ENCODE assay signal across 36 cellular contexts in the genomic region with DNA sequence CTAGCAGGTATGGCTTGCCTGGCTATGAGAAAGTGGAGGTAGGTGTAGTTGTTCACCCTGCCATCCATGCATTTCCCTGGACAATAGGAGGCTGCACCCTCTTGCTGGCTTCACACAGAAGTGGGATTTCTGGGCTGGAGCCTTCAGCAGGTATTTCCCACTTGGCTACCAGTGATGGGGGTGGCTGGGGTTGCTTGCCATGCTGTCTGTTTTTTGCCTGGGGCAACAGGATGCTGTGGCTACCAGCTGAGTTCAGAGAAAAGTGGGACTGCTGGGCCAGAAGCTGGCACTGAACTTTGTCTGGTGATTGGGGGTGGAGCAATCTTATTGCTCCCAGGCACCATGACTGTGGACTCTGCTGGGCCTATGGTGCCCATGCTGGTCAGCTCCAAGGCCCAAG.
"Had no signal": no experiment of that assay in that cellular context is flagged by ENCODE, and none has a peak within 500 bp of the region (broad histone marks: within the 10 kb centered on the region; RNA-seq: fewer than 3 reads in every experiment).

No MANE protein-coding gene starts in this region.

- H3K9me3 Mint-ChIP-seq: activated CD4-positive, alpha-beta memory T cell treated with anti-CD3 and anti-CD28 coated beads for 36 hours; activated CD4-positive, alpha-beta T cell treated with anti-CD3 and anti-CD28 coated beads, Interleukin-2, amount 10 ng/mL, durations not matched to agents 24 days and 14 days; activated CD8-positive, alpha-beta T cell treated with anti-CD3 and anti-CD28 coated beads for 36 hours; activated naive CD4-positive, alpha-beta T cell treated with anti-CD3 and anti-CD28 coated beads for 36 hours; activated naive CD8-positive, alpha-beta T cell treated with anti-CD3 and anti-CD28 coated beads for 36 hours; activated T-cell treated with anti-CD3 and anti-CD28 coated beads, Interleukin-2, amount 50 U/mL, for 4 hours; activated T-helper 1 cell treated with anti-CD3 and anti-CD28 coated beads, Interleukin-12 subunit alpha, Interleukin-12 subunit beta, Interleukin-2, Interleukin-4 antibody, amounts not matched to agents 30 ng/mL and 10 ng/mL and 1 ng/mL, durations not matched to agents 14 hours and 24 hours and 36 hours; activated T-helper 17 cell treated with anti-CD3 and anti-CD28 coated beads, Interleukin-2, amount 50 U/mL, for 72 hours; T-helper 1 cell treated with Interleukin-12 subunit alpha and Interleukin-12 subunit beta and Interleukin-4 antibody, amounts not matched to agents 30 μg/mL and 1 μg/mL, for 36 hours; T-helper 2 cell treated with Interferon-gamma antibody and Interleukin-4, amounts not matched to agents 5 μg/mL and 100 μg/mL, for 36 hours had no signal

- H3K27ac Mint-ChIP-seq: activated B cell treated with CpG ODN at 0.5 μM for 24 hours; activated CD4-positive, alpha-beta memory T cell treated with anti-CD3 and anti-CD28 coated beads for 36 hours; activated CD4-positive, alpha-beta T cell treated with anti-CD3 and anti-CD28 coated beads, Interleukin-2, amount 10 ng/mL, durations not matched to agents 24 days and 14 days; activated CD8-positive, alpha-beta T cell treated with anti-CD3 and anti-CD28 coated beads for 36 hours; activated naive CD4-positive, alpha-beta T cell treated with anti-CD3 and anti-CD28 coated beads for 36 hours; activated naive CD4-positive, alpha-beta T cell treated with anti-CD3 and anti-CD28 coated beads, Interleukin-2, amount 50 U/mL, for 72 hours; activated naive CD8-positive, alpha-beta T cell treated with anti-CD3 and anti-CD28 coated beads for 36 hours; activated T-cell treated with anti-CD3 and anti-CD28 coated beads, Interleukin-2, amount 50 U/mL, for 72 hours; activated T-helper 1 cell treated with anti-CD3 and anti-CD28 coated beads, Interleukin-12 subunit alpha, Interleukin-12 subunit beta, Interleukin-2, Interleukin-4 antibody, amounts not matched to agents 30 ng/mL and 10 ng/mL and 1 ng/mL, durations not matched to agents 14 hours and 24 hours and 36 hours; activated T-helper 17 cell treated with anti-CD3 and anti-CD28 coated beads, Interleukin-2, amount 50 U/mL, for 72 hours; T-helper 1 cell treated with Interleukin-12 subunit alpha and Interleukin-12 subunit beta and Interleukin-4 antibody, amounts not matched to agents 30 μg/mL and 1 μg/mL, for 36 hours; T-helper 2 cell treated with Interferon-gamma antibody and Interleukin-4, amounts not matched to agents 5 μg/mL and 100 μg/mL, for 36 hours had no signal

- H3K4me1 ChIP-seq: adrenal gland, body of pancreas, breast epithelium had no signal

- H3K27ac ChIP-seq: adrenal gland, body of pancreas, brain microvascular endothelial cell, breast epithelium, VCaP had no signal

- DNase-seq: activated B cell treated with CpG ODN at 0.5 μM for 24 hours; activated CD4-positive, alpha-beta memory T cell treated with anti-CD3 and anti-CD28 coated beads for 36 hours; activated CD4-positive, alpha-beta T cell treated with anti-CD3 and anti-CD28 coated beads for 4 hours; activated CD4-positive, alpha-beta T cell treated with anti-CD3 and anti-CD28 coated beads, Interleukin-2, amount 10 ng/mL, durations not matched to agents 24 days and 14 days; activated CD4-positive, alpha-beta T cell treated with anti-CD3 and anti-CD28 coated beads, Interleukin-2, amount 50 U/mL, for 1 hour; activated CD4-positive, alpha-beta T cell treated with anti-CD3 and anti-CD28 coated beads, Interleukin-2, amount 50 U/mL, for 4 hours; activated CD4-positive, CD25-positive, alpha-beta regulatory T cell treated with anti-CD3 and anti-CD28 coated beads, Interleukin-2, amount 50 U/mL, for 72 hours; activated CD8-positive, alpha-beta memory T cell treated with anti-CD3 and anti-CD28 coated beads, Interleukin-2, amount 50 U/mL, for 4 hours; activated CD8-positive, alpha-beta T cell treated with anti-CD3 and anti-CD28 coated beads for 36 hours; activated effector memory CD4-positive, alpha-beta T cell treated with anti-CD3 and anti-CD28 coated beads, Interleukin-2, amount 50 U/mL, for 16 hours; activated gamma-delta T cell treated with Interleukin-2 at 50 U/mL for 16 hours; activated naive CD4-positive, alpha-beta T cell; activated naive CD4-positive, alpha-beta T cell treated with anti-CD3 and anti-CD28 coated beads for 36 hours; activated naive CD4-positive, alpha-beta T cell treated with anti-CD3 and anti-CD28 coated beads, Interleukin-2, amount 50 U/mL, for 16 hours; activated naive CD8-positive, alpha-beta T cell treated with anti-CD3 and anti-CD28 coated beads for 36 hours; activated T-cell treated with anti-CD3 and anti-CD28 coated beads for 4 hours; activated T-cell treated with anti-CD3 and anti-CD28 coated beads, Interleukin-2, amount 50 U/mL, for 1 hour; activated T-cell treated with anti-CD3 and anti-CD28 coated beads, Interleukin-2, amount 50 U/mL, for 4 hours; activated T-cell treated with anti-CD3 and anti-CD28 coated beads, Interleukin-2, amount 50 U/mL, for 72 hours; adrenal gland; amniotic stem cell; aorta; body of pancreas; brain microvascular endothelial cell; cerebellar nuclear complex; T-helper 1 cell; T-helper 2 cell; T-helper 9 cell had no signal

- H3K4me1 Mint-ChIP-seq: activated B cell treated with CpG ODN at 0.5 μM for 24 hours; activated CD4-positive, alpha-beta T cell treated with anti-CD3 and anti-CD28 coated beads, Interleukin-2, amount 10 ng/mL, durations not matched to agents 24 days and 14 days; activated naive CD8-positive, alpha-beta T cell treated with anti-CD3 and anti-CD28 coated beads for 36 hours; activated T-helper 17 cell treated with anti-CD3 and anti-CD28 coated beads, Interleukin-2, amount 50 U/mL, for 72 hours; central memory CD8-positive, alpha-beta T cell had no signal

- H3K27me3 ChIP-seq: adrenal gland, body of pancreas, brain microvascular endothelial cell, breast epithelium had no signal

- H3K27me3 Mint-ChIP-seq: activated B cell treated with CpG ODN at 0.5 μM for 24 hours; activated CD4-positive, alpha-beta memory T cell treated with anti-CD3 and anti-CD28 coated beads for 36 hours; activated CD4-positive, alpha-beta T cell treated with anti-CD3 and anti-CD28 coated beads, Interleukin-2, amount 10 ng/mL, durations not matched to agents 24 days and 14 days; activated CD8-positive, alpha-beta T cell treated with anti-CD3 and anti-CD28 coated beads for 36 hours; activated naive CD8-positive, alpha-beta T cell treated with anti-CD3 and anti-CD28 coated beads for 36 hours; activated T-helper 17 cell treated with anti-CD3 and anti-CD28 coated beads, Interleukin-2, amount 50 U/mL, for 72 hours; central memory CD8-positive, alpha-beta T cell had no signal

- H3K9me3 ChIP-seq: adrenal gland, body of pancreas, breast epithelium had no signal

- H3K4me3 ChIP-seq: adrenal gland, body of pancreas, breast epithelium had no signal

- H3K4me3 Mint-ChIP-seq: activated B cell treated with CpG ODN at 0.5 μM for 24 hours; activated CD4-positive, alpha-beta memory T cell treated with anti-CD3 and anti-CD28 coated beads for 36 hours; activated CD4-positive, alpha-beta T cell treated with anti-CD3 and anti-CD28 coated beads, Interleukin-2, amount 10 ng/mL, durations not matched to agents 24 days and 14 days; activated CD8-positive, alpha-beta T cell treated with anti-CD3 and anti-CD28 coated beads for 36 hours; activated naive CD4-positive, alpha-beta T cell treated with anti-CD3 and anti-CD28 coated beads for 36 hours; activated naive CD8-positive, alpha-beta T cell treated with anti-CD3 and anti-CD28 coated beads for 36 hours; activated T-cell treated with anti-CD3 and anti-CD28 coated beads, Interleukin-2, amount 50 U/mL, for 4 hours; activated T-cell treated with anti-CD3 and anti-CD28 coated beads, Interleukin-2, amount 50 U/mL, for 72 hours; activated T-helper 1 cell treated with anti-CD3 and anti-CD28 coated beads, Interleukin-12 subunit alpha, Interleukin-12 subunit beta, Interleukin-2, Interleukin-4 antibody, amounts not matched to agents 30 ng/mL and 10 ng/mL and 1 ng/mL, durations not matched to agents 14 hours and 24 hours and 36 hours; activated T-helper 17 cell treated with anti-CD3 and anti-CD28 coated beads, Interleukin-2, amount 50 U/mL, for 72 hours; central memory CD8-positive, alpha-beta T cell; T-helper 1 cell treated with Interleukin-12 subunit alpha and Interleukin-12 subunit beta and Interleukin-4 antibody, amounts not matched to agents 30 μg/mL and 1 μg/mL, for 36 hours; T-helper 2 cell treated with Interferon-gamma antibody and Interleukin-4, amounts not matched to agents 5 μg/mL and 100 μg/mL, for 36 hours had no signal

- H3K36me3 ChIP-seq: adrenal gland, brain microvascular endothelial cell, breast epithelium had no signal

- ATAC-seq: activated CD8-positive, alpha-beta T cell treated with anti-CD3 and anti-CD28 coated beads for 36 hours; activated naive CD4-positive, alpha-beta T cell treated with anti-CD3 and anti-CD28 coated beads, Interleukin-2, amount 50 U/mL, for 72 hours; activated T-cell treated with anti-CD3 and anti-CD28 coated beads, Interleukin-2, amount 50 U/mL, for 4 hours; activated T-cell treated with anti-CD3 and anti-CD28 coated beads, Interleukin-2, amount 50 U/mL, for 72 hours; activated T-helper 17 cell treated with anti-CD3 and anti-CD28 coated beads, Interleukin-2, amount 50 U/mL, for 72 hours; body of pancreas had no signal

- H3K36me3 Mint-ChIP-seq: activated CD4-positive, alpha-beta memory T cell treated with anti-CD3 and anti-CD28 coated beads for 36 hours; activated naive CD4-positive, alpha-beta T cell treated with anti-CD3 and anti-CD28 coated beads, Interleukin-2, amount 50 U/mL, for 72 hours; activated naive CD8-positive, alpha-beta T cell treated with anti-CD3 and anti-CD28 coated beads for 36 hours had no signal
